ENCODE assay signal across 19 cellular contexts in the genomic region with DNA sequence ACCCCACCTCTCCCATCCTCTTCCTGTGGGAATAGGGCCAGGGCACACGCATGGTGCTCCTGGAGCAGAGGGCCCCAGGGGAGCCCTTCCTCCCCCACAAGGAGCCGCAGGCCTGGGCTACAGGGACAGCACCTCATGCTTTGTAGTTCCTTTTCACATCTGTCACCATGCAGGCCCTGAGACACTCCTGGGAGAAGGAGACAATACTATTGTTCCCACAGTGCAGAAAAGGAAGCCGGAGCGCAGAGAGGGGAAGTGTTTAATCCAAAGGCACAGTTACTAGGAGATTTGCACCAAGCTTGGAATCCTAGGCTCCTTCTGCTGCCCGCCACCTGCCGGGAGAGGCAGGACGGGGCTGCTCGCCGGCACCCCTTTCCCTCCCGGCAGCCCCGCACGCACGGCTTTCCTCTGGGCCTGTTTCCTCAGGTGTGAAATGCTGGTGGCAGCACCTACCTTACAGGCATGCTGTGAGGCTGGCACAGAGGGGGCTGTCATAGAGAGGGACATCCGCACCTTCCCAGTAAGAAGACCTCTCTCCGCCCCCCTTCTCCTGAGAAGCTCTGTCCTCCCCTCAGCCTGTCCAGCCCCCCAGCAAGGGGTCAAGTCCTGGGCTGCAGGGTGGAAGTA.
DNase-seq lines count a peak whose midpoint lies in the region; ATAC-seq and TF ChIP-seq lines count a peak whose summit lies in the region.
"Had no signal": no experiment of that assay in that cellular context is flagged by ENCODE, and none has a peak within 500 bp of the region (broad histone marks: within the 10 kb centered on the region; RNA-seq: fewer than 3 reads in every experiment).

No MANE protein-coding gene starts in this region.

- H2AFZ ChIP-seq in trophoblast cell (ENCODE audit: insufficient read depth, low read length, poor library complexity) (no peak overlapping the region), SK-N-SH (ENCODE audit: low read depth) (no peak overlapping the region)

- no peak overlapping the region for H3K4ac ChIP-seq in trophoblast cell (ENCODE audit: low read depth, low read length)

- H3K9me2 ChIP-seq in SK-N-SH: no peaks in the 10 kb centered on the region

- H3K4me3 Mint-ChIP-seq in Caco-2 (ENCODE audit: unreplicated experiment): no peak overlapping the region
- H3K4me3 Mint-ChIP-seq: activated CD4-positive, alpha-beta T cell treated with anti-CD3 and anti-CD28 coated beads, Interleukin-2, amount 10 ng/mL, durations not matched to agents 24 days and 14 days; natural killer cell treated with Interleukin-12 subunit alpha and Interleukin-12 subunit beta and Interleukin-15 and Interleukin-18, amount 100 ng/mL, for 72 hours had no signal

- H3K27me3 ChIP-seq in WERI-Rb-1 (ENCODE audit: insufficient read depth, low read depth, severe bottlenecking) (no peaks in the 10 kb centered on the region), heart left ventricle (no peaks in the 10 kb centered on the region), trophoblast cell (ENCODE audit: insufficient read depth, low read length) (no peaks in the 10 kb centered on the region), SK-N-SH (ENCODE audit: insufficient read depth) (no peaks in the 10 kb centered on the region), Caco-2 (replicated peaks; ENCODE audit: control insufficient read depth, insufficient read depth, low read length) (no peaks in the 10 kb centered on the region)
- H3K27me3 ChIP-seq: adrenal gland, cardiac muscle cell had no signal

- H3K23ac ChIP-seq in trophoblast cell (ENCODE audit: low read length): no peak overlapping the region

- no peaks in the 10 kb centered on the region for H4K20me1 ChIP-seq in SK-N-SH (ENCODE audit: insufficient read depth)

- no peak overlapping the region for H3K4me3 ChIP-seq in WERI-Rb-1 (ENCODE audit: low read depth, low read length)
- no peak overlapping the region for H3K4me3 ChIP-seq in heart left ventricle
- H3K4me3 ChIP-seq in trophoblast cell (ENCODE audit: low read depth, low read length): no peak overlapping the region
- no peak overlapping the region for H3K4me3 ChIP-seq in SK-N-SH (ENCODE audit: low read depth in 2 of 2, low read length in 1 of 2)
- no peak overlapping the region for H3K4me3 ChIP-seq in Caco-2 (ENCODE audit: low read depth, low read length)
- H3K4me3 ChIP-seq: adrenal gland, cardiac muscle cell had no signal

- H3K4me1 ChIP-seq in heart left ventricle (peaks cover 0 to 38% (median 16%) of the 10 kb centered on the region in 12 donors), trophoblast cell (ENCODE audit: control insufficient read depth in 1 of 2, insufficient read depth in 2 of 2, low read length in 2 of 2) (peaks cover 12 to 21% of the 10 kb centered on the region in 2 experiments), SK-N-SH (ENCODE audit: control insufficient read depth in 1 of 2, insufficient read depth in 2 of 2, low read depth in 1 of 2, low read length in 1 of 2) (peaks cover 0 to 22% of the 10 kb centered on the region in 2 experiments; a peak in 1 of 4 replicates), Caco-2 (no peaks in the 10 kb centered on the region)

- H3K27me3 Mint-ChIP-seq in Caco-2 (ENCODE audit: insufficient read depth, unreplicated experiment): no peaks in the 10 kb centered on the region
- H3K27me3 Mint-ChIP-seq: activated CD4-positive, alpha-beta T cell treated with anti-CD3 and anti-CD28 coated beads, Interleukin-2, amount 10 ng/mL, durations not matched to agents 24 days and 14 days; natural killer cell treated with Interleukin-12 subunit alpha and Interleukin-12 subunit beta and Interleukin-15 and Interleukin-18, amount 100 ng/mL, for 72 hours had no signal

- CTCF ChIA-PET in SK-N-SH (lab: Yijun Ruan, JAX): no interaction called here
- CTCF ChIA-PET in Caco-2 (lab: Charles Lee): no interaction called here

- no peaks in the 10 kb centered on the region for H3K9me3 Mint-ChIP-seq in Caco-2 (ENCODE audit: unreplicated experiment)
- H3K9me3 Mint-ChIP-seq: activated CD4-positive, alpha-beta T cell treated with anti-CD3 and anti-CD28 coated beads, Interleukin-2, amount 10 ng/mL, durations not matched to agents 24 days and 14 days; activated T-helper 2 cell treated with anti-CD3 and anti-CD28 coated beads, Interferon-gamma antibody, Interleukin-2, Interleukin-4, amounts not matched to agents 10 μg/mL and 5 μg/mL and 100 μg/mL, durations not matched to agents 14 hours and 24 hours and 36 hours; natural killer cell treated with Interleukin-12 subunit alpha and Interleukin-12 subunit beta and Interleukin-15 and Interleukin-18, amount 100 ng/mL, for 72 hours had no signal

- TF ChIP-seq POLR2A in heart left ventricle (IDR thresholded peaks at IDR 0.05): no peak

- H4K8ac ChIP-seq in trophoblast cell (ENCODE audit: low read depth, low read length): no peak overlapping the region

- H2BK5ac ChIP-seq in trophoblast cell (ENCODE audit: low read depth, low read length, poor library complexity): no peak overlapping the region

- H3K36me3 ChIP-seq in WERI-Rb-1 (no peaks in the 10 kb centered on the region), heart left ventricle (no peaks in the 10 kb centered on the region), trophoblast cell (ENCODE audit: control insufficient read depth in 1 of 2, insufficient read depth in 2 of 2, low read length in 2 of 2) (no peaks in the 10 kb centered on the region), SK-N-SH (replicated peaks in 1 of 2; ENCODE audit: control insufficient read depth in 1 of 2, insufficient read depth in 2 of 2, low read length in 1 of 2) (no peaks in the 10 kb centered on the region), Caco-2 (ENCODE audit: control insufficient read depth, insufficient read depth, low read length) (no peaks in the 10 kb centered on the region)
- H3K36me3 ChIP-seq: adrenal gland, cardiac muscle cell had no signal

- peak; percentile 17 for DNase-seq in NCI-H82 (lab: John Stamatoyannopoulos, UW)
- DNase-seq in NCI-H82 treated with DMSO at 0.1 percent for 48 hours (lab: John Stamatoyannopoulos, UW; ENCODE audit: unreplicated experiment): no peak
- peak; percentile 81 for DNase-seq in WERI-Rb-1
- DNase-seq in heart left ventricle: peak in 4 of 5 donors; percentile 42 to 57 (median 48)
- DNase-seq in trophoblast cell: no peak
- DNase-seq in SK-N-SH: no peak
- no peak for DNase-seq in NCI-H2081 treated with DMSO at 0.1 percent for 48 hours (lab: John Stamatoyannopoulos, UW)
- no peak for DNase-seq in Caco-2
- DNase-seq: activated CD4-positive, alpha-beta T cell treated with anti-CD3 and anti-CD28 coated beads, Interleukin-2, amount 10 ng/mL, durations not matched to agents 24 days and 14 days; adrenal gland; COR-L47; foreskin melanocyte; NCI-H1092; NCI-H1930; stimulated activated CD4-positive, alpha-beta T cell treated with anti-CD3 and anti-CD28 coated beads, Interleukin-4, amount 100 ng/mL, for 4 hours had no signal

- no peak for TF ChIP-seq EP300 in SK-N-SH (IDR thresholded peaks at IDR 0.05; ENCODE audit: borderline replicate concordance in 1 of 2, low read depth in 1 of 2, low read length in 1 of 2)

- H2BK12ac ChIP-seq in trophoblast cell (ENCODE audit: low read length): peak overlapping the region; percentile 1

- no peak overlapping the region for H2BK120ac ChIP-seq in trophoblast cell (ENCODE audit: insufficient read depth, low read length, poor library complexity)

- no peak for TF ChIP-seq RAD21 in SK-N-SH (IDR thresholded peaks at IDR 0.05; ENCODE audit: low read length)

- TF ChIP-seq CTCF in WERI-Rb-1 (IDR thresholded peaks at IDR 0.05; ENCODE audit: low read depth, low read length): peak; percentile 76
- peak in 11 of 12 donors; percentile 18 to 49 (median 34) for TF ChIP-seq CTCF in heart left ventricle (IDR thresholded peaks at IDR 0.05)
- no peak for TF ChIP-seq CTCF in SK-N-SH (IDR thresholded peaks at IDR 0.05)
- no peak for TF ChIP-seq CTCF in Caco-2 (IDR thresholded peaks at IDR 0.05; ENCODE audit: insufficient read depth in 1 of 2, low read depth in 1 of 2, low read length in 1 of 2, severe bottlenecking in 1 of 2, unreplicated experiment in 1 of 2)

- H4K12ac ChIP-seq in trophoblast cell (ENCODE audit: low read depth, low read length): no peak overlapping the region

- H4K91ac ChIP-seq in trophoblast cell (ENCODE audit: low read depth, low read length): peak overlapping the region; percentile 6

- peak overlapping the region; percentile 55 for H3K27ac ChIP-seq in WERI-Rb-1
- H3K27ac ChIP-seq in heart left ventricle: peak overlapping the region in 3 of 12 donors; percentile 24 to 49 (median 49)
- no peak overlapping the region for H3K27ac ChIP-seq in trophoblast cell (ENCODE audit: low read depth, low read length)
- H3K27ac ChIP-seq in SK-N-SH (ENCODE audit: low read depth in 2 of 2, low read length in 1 of 2): no peak overlapping the region
- H3K27ac ChIP-seq: 22Rv1, adrenal gland, cardiac muscle cell had no signal

- H3K79me1 ChIP-seq in trophoblast cell (ENCODE audit: low read length): peaks cover 25% of the 10 kb centered on the region

- H3K36me3 Mint-ChIP-seq in Caco-2 (ENCODE audit: insufficient read depth, unreplicated experiment): no peaks in the 10 kb centered on the region
- H3K36me3 Mint-ChIP-seq: natural killer cell treated with Interleukin-12 subunit alpha and Interleukin-12 subunit beta and Interleukin-15 and Interleukin-18, amount 100 ng/mL, for 72 hours had no signal

- H3K4me2 ChIP-seq in trophoblast cell (ENCODE audit: low read length) (no peak overlapping the region), SK-N-SH (no peak overlapping the region)

- no peak overlapping the region for H3K27ac Mint-ChIP-seq in Caco-2 (ENCODE audit: unreplicated experiment)
- H3K27ac Mint-ChIP-seq: activated CD4-positive, alpha-beta T cell treated with anti-CD3 and anti-CD28 coated beads, Interleukin-2, amount 10 ng/mL, durations not matched to agents 24 days and 14 days; activated T-helper 2 cell treated with anti-CD3 and anti-CD28 coated beads, Interferon-gamma antibody, Interleukin-2, Interleukin-4, amounts not matched to agents 10 μg/mL and 5 μg/mL and 100 μg/mL, durations not matched to agents 14 hours and 24 hours and 36 hours had no signal

- peaks cover under 1% of the 10 kb centered on the region for H3K4me1 Mint-ChIP-seq in Caco-2 (ENCODE audit: low read depth, unreplicated experiment)

- intact Hi-C loops in heart left ventricle (cut with DNase I) (loop anchor here in 1 of 10 donors (5.0 kb wide), 1 partner anchor 46 kb away; no protein-coding TSS in a partner anchor), Caco-2 (cut with micrococcal nuclease; ENCODE audit: unreplicated experiment) (no loop called here)

- no peak overlapping the region for H3K9ac ChIP-seq in trophoblast cell (ENCODE audit: low read length)
- no peak overlapping the region for H3K9ac ChIP-seq in SK-N-SH

- H3K18ac ChIP-seq in trophoblast cell (ENCODE audit: low read length): no peak overlapping the region

- no peaks in the 10 kb centered on the region for H3F3A ChIP-seq in SK-N-SH (replicated peaks; ENCODE audit: insufficient read depth)

- H3K14ac ChIP-seq in trophoblast cell (ENCODE audit: low read length): no peak overlapping the region

- POLR2A ChIA-PET in SK-N-SH (lab: Yijun Ruan, JAX) (no interaction called here), Caco-2 (lab: Charles Lee) (no interaction called here)

- ATAC-seq in heart left ventricle: peak in 3 of 4 donors; percentile 32 to 82 (median 48)
- ATAC-seq: natural killer cell treated with Interleukin-12 subunit alpha and Interleukin-12 subunit beta and Interleukin-15 and Interleukin-18, amount 100 ng/mL, for 72 hours had no signal

- WGBS in heart left ventricle, 4 donors: 69 to 96% (median 77%) methylated on average over 11 to 15 of the region's 15 CpGs
- WGBS in trophoblast cell (ENCODE audit: extremely low coverage, insufficient coverage, insufficient read length): no CpG with 5 or more reads among the region's 15 CpGs
- WGBS in SK-N-SH (ENCODE audit: low lambda C conversion rate): 98% methylated on average over 7 of the region's 15 CpGs

- H3K9me3 ChIP-seq in WERI-Rb-1 (ENCODE audit: severe bottlenecking): peaks cover under 1% of the 10 kb centered on the region
- H3K9me3 ChIP-seq in heart left ventricle: no peaks in the 10 kb centered on the region
- peaks cover 3% of the 10 kb centered on the region for H3K9me3 ChIP-seq in trophoblast cell (ENCODE audit: insufficient read depth, low read depth, low read length)
- no peaks in the 10 kb centered on the region for H3K9me3 ChIP-seq in SK-N-SH
- H3K9me3 ChIP-seq in Caco-2: no peaks in the 10 kb centered on the region
- H3K9me3 ChIP-seq: adrenal gland had no signal

- peaks cover 1% of the 10 kb centered on the region for H3K79me2 ChIP-seq in trophoblast cell (ENCODE audit: control insufficient read depth, insufficient read depth, low read length, poor library complexity)
- no peaks in the 10 kb centered on the region for H3K79me2 ChIP-seq in SK-N-SH (ENCODE audit: insufficient read depth)

- peak overlapping the region; percentile 6 for H2AK5ac ChIP-seq in trophoblast cell (ENCODE audit: low read length)

- BruUV-seq in Caco-2 (replicated peaks; lab: Mats Ljungman, UMichigan): no TSS peak

Comparison
In these comparisons a context has a peak if more than half of its experiments do, and no peak if none do; other contexts are left out.
1. DNase-seq: peak in NCI-H82 (single experiment), WERI-Rb-1 (single experiment) and heart left ventricle (4 of 5); none in NCI-H82 treated with DMSO at 0.1 percent for 48 hours (single experiment), trophoblast cell (0 of 2), SK-N-SH (single experiment), NCI-H2081 treated with DMSO at 0.1 percent for 48 hours (single experiment) and Caco-2 (0 of 2).
2. CTCF ChIP-seq: peak in WERI-Rb-1 (single experiment) and heart left ventricle (11 of 12); none in SK-N-SH (single experiment) and Caco-2 (0 of 2).